13 cellular contexts compared by ENCODE assay signal in genomic region chr1:87588445-87588844, GRCh38.
A peak's percentile ranks its signal among the peaks of the same experiment; 100 is the strongest.
DNase-seq lines count a peak whose midpoint lies in the region; ATAC-seq and TF ChIP-seq lines count a peak whose summit lies in the region.
"Had no signal": no experiment of that assay in that cellular context is flagged by ENCODE, and none has a peak within 500 bp of the region (broad histone marks: within the 10 kb centered on the region; RNA-seq: fewer than 3 reads in every experiment).

No MANE protein-coding gene starts in this region.

- H3K27me3 ChIP-seq in OCI-LY3 (ENCODE audit: low read depth, low read length) (peaks cover 64% of the 10 kb centered on the region), prostate gland (replicated peaks; ENCODE audit: insufficient read depth) (no peaks in the 10 kb centered on the region)
- no peaks in the 10 kb centered on the region for H3K27me3 ChIP-seq in effector memory CD4-positive, alpha-beta T cell (replicated peaks; ENCODE audit: control insufficient read depth, insufficient read depth, low read length, poor library complexity, severe bottlenecking)

- intact Hi-C loops in prostate gland (cut with DNase I) = no loop called here

- ATAC-seq in GM18502 (IDR thresholded peaks at IDR 0.05; ENCODE audit: poor library complexity, unreplicated experiment) (peak; percentile 78), GM21360 (IDR thresholded peaks at IDR 0.05; ENCODE audit: unreplicated experiment) (peak; percentile 77), HG03060 (IDR thresholded peaks at IDR 0.05; ENCODE audit: low read depth, unreplicated experiment) (peak; percentile 70)

- H2AFZ ChIP-seq in OCI-LY3 (ENCODE audit: low read depth, low read length) = no peak overlapping the region

- H3K36me3 ChIP-seq in OCI-LY3 (replicated peaks; ENCODE audit: low read depth, low read length) (no peaks in the 10 kb centered on the region), prostate gland (no peaks in the 10 kb centered on the region)
- no peaks in the 10 kb centered on the region for H3K36me3 ChIP-seq in effector memory CD4-positive, alpha-beta T cell (ENCODE audit: control insufficient read depth, insufficient read depth, low read length)

- no peaks in the 10 kb centered on the region for H3K79me2 ChIP-seq in OCI-LY3 (ENCODE audit: low read length)

- H3K27ac ChIP-seq in OCI-LY3 (ENCODE audit: low read length) (no peak overlapping the region), prostate gland (no peak overlapping the region)
- no peak overlapping the region for H3K27ac ChIP-seq in effector memory CD4-positive, alpha-beta T cell (ENCODE audit: insufficient read depth, low read length, poor library complexity, severe bottlenecking)
- H3K27ac ChIP-seq: KMS-11 had no signal

- H3K4me2 ChIP-seq in OCI-LY3 (ENCODE audit: low read length) = peak overlapping the region; percentile 97
- H3K4me2 ChIP-seq: KMS-11 had no signal

- peak overlapping the region; percentile 70 for H3K4me3 ChIP-seq in OCI-LY3 (ENCODE audit: low read length)
- no peak overlapping the region for H3K4me3 ChIP-seq in effector memory CD4-positive, alpha-beta T cell (ENCODE audit: insufficient read depth, low read depth, low read length, poor library complexity, severe bottlenecking)
- no peak overlapping the region for H3K4me3 ChIP-seq in prostate gland

- TF ChIP-seq CTCF in OCI-LY3 (IDR thresholded peaks at IDR 0.05; ENCODE audit: low read depth, low read length) = no peak
- no peak for TF ChIP-seq CTCF in prostate gland (IDR thresholded peaks at IDR 0.05)

- peaks cover 44% of the 10 kb centered on the region for H3K4me1 ChIP-seq in OCI-LY3 (ENCODE audit: low read length)
- no peaks in the 10 kb centered on the region for H3K4me1 ChIP-seq in effector memory CD4-positive, alpha-beta T cell (ENCODE audit: control insufficient read depth, insufficient read depth, low read length, poor library complexity, severe bottlenecking)
- H3K4me1 ChIP-seq in prostate gland (replicated peaks) = no peaks in the 10 kb centered on the region

- H3K9me3 ChIP-seq in OCI-LY3 (ENCODE audit: insufficient read depth, low read length) (no peaks in the 10 kb centered on the region), prostate gland (no peaks in the 10 kb centered on the region)
- H3K9me3 ChIP-seq in effector memory CD4-positive, alpha-beta T cell (ENCODE audit: control insufficient read depth, low read length) = no peaks in the 10 kb centered on the region

- H3K9ac ChIP-seq in OCI-LY3 (ENCODE audit: low read length) = no peak overlapping the region
- H3K9ac ChIP-seq: KMS-11 had no signal

- 45% methylated on average over 4 of the region's 4 CpGs for WGBS in prostate gland

- no peak for DNase-seq in effector memory CD4-positive, alpha-beta T cell
- DNase-seq in prostate gland (ENCODE audit: low spot score) = no peak
- no peak for DNase-seq in foreskin melanocyte
- no peak for DNase-seq in erythroblast (lab: John Stamatoyannopoulos, UW)
- DNase-seq: activated CD4-positive, alpha-beta T cell treated with anti-CD3 and anti-CD28 coated beads for 1 hour; C1 segment of cervical spinal cord; kidney; NK-92 treated with Interleukin-12 subunit alpha and Interleukin-12 subunit beta, amount 100 ng/mL, for 24 hours had no signal

- H4K20me1 ChIP-seq in OCI-LY3 (ENCODE audit: insufficient read depth, low read length) = peaks cover 2% of the 10 kb centered on the region; the same call in 1 of the 2 replicates

- TF ChIP-seq POLR2A in prostate gland (IDR thresholded peaks at IDR 0.05) (no peak), erythroblast (IDR thresholded peaks at IDR 0.05; ENCODE audit: low read length) (no peak)
